8 cellular contexts compared by ENCODE assay signal in the genomic region with DNA sequence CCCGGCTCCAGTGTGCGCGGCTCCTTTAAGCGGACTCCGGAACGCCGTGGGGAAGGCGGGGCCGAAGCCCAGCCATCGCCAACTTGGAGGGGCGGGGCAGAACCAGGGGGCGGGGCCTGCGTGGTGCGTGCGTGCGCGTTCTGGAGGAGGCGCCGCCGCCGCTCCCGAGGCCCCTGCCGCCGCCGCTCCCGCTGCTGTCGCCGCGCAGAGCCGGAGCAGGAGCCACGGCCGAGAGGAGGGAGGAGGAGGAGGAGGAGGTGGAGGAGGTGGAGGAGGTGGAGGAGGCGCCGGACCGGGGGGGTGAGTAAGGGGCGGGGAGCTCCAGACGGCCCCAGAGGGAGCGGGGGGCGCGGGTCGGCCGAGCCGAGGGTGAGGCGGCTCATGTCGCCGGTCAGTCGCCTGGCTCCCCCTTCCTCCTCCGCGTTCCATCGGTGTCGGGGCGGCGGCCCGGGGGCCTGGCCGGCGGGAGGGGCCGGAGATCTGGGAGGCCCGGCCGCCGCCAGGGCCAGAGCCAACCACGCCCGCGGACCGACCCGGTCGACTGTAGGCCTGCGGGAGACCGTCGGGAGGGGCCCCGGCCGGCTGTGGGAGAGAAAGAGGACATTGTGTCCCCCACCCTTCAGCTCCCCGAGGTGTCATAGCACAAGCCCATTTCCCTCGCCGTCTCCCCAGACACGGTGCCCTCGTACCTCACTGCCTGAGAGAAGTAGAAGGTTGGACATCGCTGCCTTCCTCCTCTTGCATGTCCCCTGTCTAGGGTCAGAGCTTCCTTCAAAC. TPM values are rescaled to one million over a fixed set of nuclear protein-coding genes. Genes with fewer than 3 reads are reported as not detected.
DNase-seq lines count a peak whose midpoint lies in the region; ATAC-seq and TF ChIP-seq lines count a peak whose summit lies in the region.

A gene (plus strand): TSS at position 155 of the 777 bp plus-strand sequence. CDS start 71,572 bp downstream, outside the sequence.

- H3K27me3 Mint-ChIP-seq in dendritic cell treated with granulocyte-macrophage colony-stimulating factor and Interleukin-4, amounts not matched to agents 40 ng/mL and 50 ng/mL, for 4 days: no peaks in the 10 kb centered on the region

- DNase-seq in Ammon's horn (ENCODE audit: low spot score) (peak; percentile 97), NCI-H748 treated with DMSO at 0.1 percent for 48 hours (lab: John Stamatoyannopoulos, UW) (peak; percentile 72), left lung (peak; percentile 96 to 99)
- peak; percentile 97 to 99 for DNase-seq in activated CD4-positive, alpha-beta T cell treated with anti-CD3 and anti-CD28 coated beads, Interleukin-2, amount 50 U/mL, for 48 hours
- DNase-seq in stimulated activated CD4-positive, alpha-beta T cell treated with anti-CD3 and anti-CD28 coated beads, Interleukin-2, amount 100 ng/mL, for 24 hours: peak; percentile 96 to 98

- H3K36me3 ChIP-seq in left lung: no peaks in the 10 kb centered on the region

- peaks cover 17 to 84% of the 10 kb centered on the region in 2 donors for H3K4me1 ChIP-seq in left lung

- peak within 1 kb of the TSS; percentile 92 for H3K27ac Mint-ChIP-seq in dendritic cell treated with granulocyte-macrophage colony-stimulating factor and Interleukin-4, amounts not matched to agents 40 ng/mL and 50 ng/mL, for 4 days

- H3K4me3 ChIP-seq in left lung: peak within 1 kb of the TSS; percentile 65 to 95

- ATAC-seq in GM19324 (IDR thresholded peaks at IDR 0.05; ENCODE audit: low FRiP score, unreplicated experiment): peak; percentile 78
- peak; percentile 32 for ATAC-seq in HG03565 (IDR thresholded peaks at IDR 0.05; ENCODE audit: unreplicated experiment)
- ATAC-seq in left lung: peak; percentile 96

- peak within 1 kb of the TSS; percentile 97 for H3K27ac ChIP-seq in left lung

- H3K9me3 Mint-ChIP-seq in dendritic cell treated with granulocyte-macrophage colony-stimulating factor and Interleukin-4, amounts not matched to agents 40 ng/mL and 50 ng/mL, for 4 days: no peaks in the 10 kb centered on the region

- peak within 1 kb of the TSS; percentile 87 for H3K4me3 Mint-ChIP-seq in dendritic cell treated with granulocyte-macrophage colony-stimulating factor and Interleukin-4, amounts not matched to agents 40 ng/mL and 50 ng/mL, for 4 days

- intact Hi-C loops in dendritic cell treated with granulocyte-macrophage colony-stimulating factor and Interleukin-4, amounts not matched to agents 40 ng/mL and 50 ng/mL, for 4 days (cut with micrococcal nuclease): loop anchor here (2.0 kb wide), 2 partner anchors 27 to 111 kb away; no protein-coding TSS in a partner anchor
- intact Hi-C loops in left lung (cut with DNase I): no loop called here

- H3K27me3 ChIP-seq in left lung: no peaks in the 10 kb centered on the region

- H3K4me1 Mint-ChIP-seq in dendritic cell treated with granulocyte-macrophage colony-stimulating factor and Interleukin-4, amounts not matched to agents 40 ng/mL and 50 ng/mL, for 4 days (ENCODE audit: low read depth): peaks cover 76% of the 10 kb centered on the region

- TF ChIP-seq CTCF in left lung (IDR thresholded peaks at IDR 0.05): no peak

- H3K36me3 Mint-ChIP-seq in dendritic cell treated with granulocyte-macrophage colony-stimulating factor and Interleukin-4, amounts not matched to agents 40 ng/mL and 50 ng/mL, for 4 days (ENCODE audit: low read depth): peaks cover 36% of the 10 kb centered on the region

- H3K9me3 ChIP-seq in left lung: no peaks in the 10 kb centered on the region

RNA-seq across cellular contexts. Expression of the gene that starts here (rescaled TPM):
- 100 to 1,000 TPM; 102 to 121 TPM for total RNA-seq in left lung

Comparison
In these comparisons a context has a peak if more than half of its experiments do, and no peak if none do; other contexts are left out.
1. Peak in every context shown above with its lines: DNase-seq, ATAC-seq, H3K4me3 ChIP-seq and H3K27ac ChIP-seq.
2. ATAC-seq: peak in every context shown above with its lines; median percentile 96 in left lung; 78 in GM19324; 32 in HG03565.